In the genomic region with DNA sequence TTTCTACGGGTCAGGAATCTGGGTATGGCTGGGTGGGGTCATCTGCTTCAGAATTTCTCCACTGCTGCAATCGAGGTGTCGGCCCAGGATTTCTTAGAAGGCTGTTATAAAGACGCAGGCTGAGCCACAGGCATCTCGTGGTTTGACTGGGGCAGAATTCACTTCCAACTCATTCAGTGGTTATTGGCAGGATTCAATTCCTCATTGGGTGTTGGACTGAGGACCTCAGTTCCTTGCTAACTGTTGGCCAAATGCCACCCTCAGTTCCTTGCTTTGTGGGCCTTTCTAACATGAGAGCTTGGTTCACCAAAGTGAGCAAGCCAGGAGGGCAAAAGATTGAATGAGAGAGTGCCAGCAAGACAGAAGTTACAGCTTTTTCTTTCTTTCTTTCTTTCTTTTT, we compare ENCODE assay signal across 34 cellular contexts.
DNase-seq lines count a peak whose midpoint lies in the region; ATAC-seq, FAIRE-seq and TF ChIP-seq lines count a peak whose summit lies in the region.
"Had no signal": no experiment of that assay in that cellular context is flagged by ENCODE, and none has a peak within 500 bp of the region (broad histone marks: within the 10 kb centered on the region; RNA-seq: fewer than 3 reads in every experiment).

No MANE protein-coding gene starts in this region.

- dilution Hi-C loops in mammary epithelial cell (cut with HindIII; ENCODE audit: low sequenced_read_pairs): no loop called here
- dilution Hi-C loops in keratinocyte (cut with MboI; ENCODE audit: extremely low pct_ligation_motif_present, low sequenced_read_pairs): no loop called here

- in situ Hi-C loops in mammary epithelial cell (cut with MboI; ENCODE audit: low sequenced_read_pairs in 2 of 2): no loop called here
- in situ Hi-C loops in GM13977 (cut with MboI; ENCODE audit: low pct_unique_long_range_greater_than_20kb, low sequenced_read_pairs, unreplicated experiment): no loop called here

- H3K9me3 Mint-ChIP-seq in MCF 10A (ENCODE audit: unreplicated experiment): no peaks in the 10 kb centered on the region
- H3K9me3 Mint-ChIP-seq: activated CD8-positive, alpha-beta T cell treated with anti-CD3 and anti-CD28 coated beads for 36 hours; activated naive CD4-positive, alpha-beta T cell treated with anti-CD3 and anti-CD28 coated beads for 36 hours; stimulated activated naive CD8-positive, alpha-beta T cell treated with anti-CD3 and anti-CD28 coated beads, Interleukin-15, Interleukin-2, amounts not matched to agents 100 ng/mL and 50 ng/mL, for 24 hours had no signal

- no peak overlapping the region for H3K4me3 ChIP-seq in mammary epithelial cell (replicated peaks in 1 of 3; ENCODE audit: insufficient read depth in 1 of 3, low read depth in 2 of 3, low read length in 3 of 3)
- H3K4me3 ChIP-seq in keratinocyte (ENCODE audit: control insufficient read depth in 2 of 3, extremely low read depth in 1 of 3, insufficient read depth in 2 of 3, low read depth in 1 of 3, low read length in 3 of 3): no peak overlapping the region
- no peak overlapping the region for H3K4me3 ChIP-seq in esophagus squamous epithelium
- H3K4me3 ChIP-seq: K562, neural progenitor cell, PC-9, right atrium auricular region, smooth muscle cell, testis had no signal

- POLR2A ChIA-PET in MCF 10A (lab: Yijun Ruan, JAX): no interaction called here

- no peak for ATAC-seq in esophagus mucosa
- ATAC-seq: activated CD8-positive, alpha-beta T cell treated with anti-CD3 and anti-CD28 coated beads for 36 hours; K562; left cardiac atrium; SK-N-SH treated with all-trans-retinoic acid at 6 μM for 48 hours; T-helper 17 cell had no signal

- H3K4me2 ChIP-seq in mammary epithelial cell (ENCODE audit: insufficient read depth, low read depth, low read length) (no peak overlapping the region), keratinocyte (ENCODE audit: control insufficient read depth, extremely low read depth, insufficient read depth, low read depth, low read length) (no peak overlapping the region)
- H3K4me2 ChIP-seq: neural progenitor cell, PC-9, smooth muscle cell had no signal

- peak; percentile 81 for FAIRE-seq in keratinocyte (lab: Jason Lieb, UNC)
- FAIRE-seq: A204.1, GM18507, K562 had no signal

- H3K4me1 Mint-ChIP-seq in MCF 10A (ENCODE audit: insufficient read depth, unreplicated experiment): no peaks in the 10 kb centered on the region
- H3K4me1 Mint-ChIP-seq: CD4-positive, CD25-positive, alpha-beta regulatory T cell; T-helper 17 cell had no signal

- intact Hi-C loops in mammary epithelial cell (cut with micrococcal nuclease): no loop called here
- intact Hi-C loops in MCF 10A (cut with micrococcal nuclease): no loop called here
- intact Hi-C loops in esophagus squamous epithelium (cut with DNase I): no loop called here

- no TSS peak for BruUV-seq in mammary epithelial cell (replicated peaks; lab: Mats Ljungman, UMichigan)
- BruUV-seq in MCF 10A (replicated peaks; lab: Mats Ljungman, UMichigan): no TSS peak

- no peak overlapping the region for H3K27ac ChIP-seq in mammary epithelial cell (ENCODE audit: insufficient read depth, low read depth, low read length)
- H3K27ac ChIP-seq in keratinocyte (ENCODE audit: control insufficient read depth, insufficient read depth, low read length): no peak overlapping the region
- H3K27ac ChIP-seq in esophagus squamous epithelium: no peak overlapping the region
- H3K27ac ChIP-seq: neural progenitor cell, PC-9, right atrium auricular region, testis had no signal

- no peaks in the 10 kb centered on the region for H3K36me3 Mint-ChIP-seq in MCF 10A (ENCODE audit: insufficient read depth, unreplicated experiment)
- H3K36me3 Mint-ChIP-seq: CD4-positive, CD25-positive, alpha-beta regulatory T cell; neural progenitor cell had no signal

- H4K20me1 ChIP-seq in mammary epithelial cell (ENCODE audit: insufficient read depth, low read length): no peaks in the 10 kb centered on the region
- no peaks in the 10 kb centered on the region for H4K20me1 ChIP-seq in keratinocyte (ENCODE audit: control insufficient read depth, extremely low read depth, insufficient read depth, low read length)

- H3K27me3 ChIP-seq in mammary epithelial cell (ENCODE audit: insufficient read depth, low read length) (no peaks in the 10 kb centered on the region), keratinocyte (ENCODE audit: control insufficient read depth, extremely low read depth, insufficient read depth, low read length) (no peaks in the 10 kb centered on the region), esophagus squamous epithelium (no peaks in the 10 kb centered on the region)
- H3K27me3 ChIP-seq: neural progenitor cell, right atrium auricular region, testis had no signal

- no peaks in the 10 kb centered on the region for H3K27me3 Mint-ChIP-seq in MCF 10A (ENCODE audit: insufficient read depth, unreplicated experiment)
- H3K27me3 Mint-ChIP-seq: activated CD8-positive, alpha-beta T cell treated with anti-CD3 and anti-CD28 coated beads for 36 hours had no signal

- TF ChIP-seq CTCF in mammary epithelial cell (conservative IDR thresholded peaks at IDR 0.05 in 1 of 2, IDR thresholded peaks at IDR 0.05 in 1 of 2; ENCODE audit: extremely low read depth in 1 of 2, insufficient read depth in 1 of 2, low read depth in 1 of 2, low read length in 2 of 2) (no peak), MCF 10A (IDR thresholded peaks at IDR 0.05; ENCODE audit: unreplicated experiment) (no peak), keratinocyte (optimal IDR thresholded peaks at IDR 0.05 in 1 of 3, IDR thresholded peaks at IDR 0.05 in 1 of 3, conservative IDR thresholded peaks at IDR 0.05 in 1 of 3; ENCODE audit: extremely low read depth in 1 of 3, insufficient read depth in 2 of 3, low read length in 3 of 3) (no peak), GM13977 (IDR thresholded peaks at IDR 0.05; ENCODE audit: extremely low read depth, insufficient read depth, missing control alignments) (no peak), esophagus squamous epithelium (IDR thresholded peaks at IDR 0.05) (no peak)

- no peak overlapping the region for H3K27ac Mint-ChIP-seq in MCF 10A (ENCODE audit: low read depth, unreplicated experiment)
- H3K27ac Mint-ChIP-seq: activated CD8-positive, alpha-beta T cell treated with anti-CD3 and anti-CD28 coated beads for 36 hours; activated naive CD4-positive, alpha-beta T cell treated with anti-CD3 and anti-CD28 coated beads for 36 hours; CD4-positive, CD25-positive, alpha-beta regulatory T cell; HFFc6; neural progenitor cell; stimulated activated naive CD8-positive, alpha-beta T cell treated with anti-CD3 and anti-CD28 coated beads, Interleukin-15, Interleukin-2, amounts not matched to agents 100 ng/mL and 50 ng/mL, for 24 hours; T-helper 17 cell had no signal

- CTCF ChIA-PET in mammary epithelial cell (lab: Charles Lee; ENCODE audit: low non-redundant PET): no interaction called here
- CTCF ChIA-PET in MCF 10A (lab: Yijun Ruan, JAX): interaction anchor here (1.1 kb wide), 1 partner anchor 10 kb away, joined by 3 read pairs; no protein-coding TSS in a partner anchor

- DNase-seq in mammary epithelial cell: peak; percentile 75
- DNase-seq in MCF 10A (ENCODE audit: unreplicated experiment): no peak
- peak; percentile 78 for DNase-seq in astrocyte of the hippocampus (ENCODE audit: low read depth, low spot score)
- no peak for DNase-seq in keratinocyte (ENCODE audit: low read depth, low spot score)
- DNase-seq in GM13977 (ENCODE audit: low spot score): no peak
- no peak for DNase-seq in foreskin melanocyte
- no peak for DNase-seq in esophagus squamous epithelium (lab: John Stamatoyannopoulos, UW)
- DNase-seq: activated CD4-positive, alpha-beta T cell treated with anti-CD3 and anti-CD28 coated beads for 1 hour; activated CD8-positive, alpha-beta T cell treated with anti-CD3 and anti-CD28 coated beads for 36 hours; activated naive CD4-positive, alpha-beta T cell treated with anti-CD3 and anti-CD28 coated beads for 36 hours; CD4-positive, CD25-positive, alpha-beta regulatory T cell; DND-41; GOT3; head of caudate nucleus; HFFc6; left cardiac atrium; MM.1S; NCI-H1436; NCI-H2081; NCI-H2227 treated with DMSO at 0.1 percent for 48 hours; NCI-H526 treated with DMSO at 0.1 percent for 48 hours; PC-9; Right ventricle myocardium superior; T-helper 17 cell; testis had no signal

- H3K9me1 ChIP-seq in keratinocyte (ENCODE audit: control insufficient read depth, extremely low read depth, insufficient read depth, low read length): no peaks in the 10 kb centered on the region

- H2AFZ ChIP-seq in mammary epithelial cell (ENCODE audit: low read depth, low read length): peak overlapping the region; percentile 77
- H2AFZ ChIP-seq in keratinocyte (ENCODE audit: control insufficient read depth, low read length): no peak overlapping the region
- H2AFZ ChIP-seq: neural progenitor cell, PC-9 had no signal

- H3K9ac ChIP-seq in mammary epithelial cell (ENCODE audit: insufficient read depth, low read length): no peak overlapping the region
- no peak overlapping the region for H3K9ac ChIP-seq in keratinocyte (ENCODE audit: control insufficient read depth, extremely low read depth, insufficient read depth, low read length)
- H3K9ac ChIP-seq: neural progenitor cell had no signal

- H3K9me3 ChIP-seq in mammary epithelial cell (replicated peaks; ENCODE audit: insufficient read depth, low read length): no peaks in the 10 kb centered on the region
- no peaks in the 10 kb centered on the region for H3K9me3 ChIP-seq in keratinocyte (ENCODE audit: control insufficient read depth, low read depth, low read length)
- H3K9me3 ChIP-seq in esophagus squamous epithelium: no peaks in the 10 kb centered on the region
- H3K9me3 ChIP-seq: right atrium auricular region, testis had no signal

- H3K36me3 ChIP-seq in mammary epithelial cell (ENCODE audit: insufficient read depth, low read length) (no peaks in the 10 kb centered on the region), keratinocyte (ENCODE audit: control insufficient read depth in 2 of 2, extremely low read depth in 1 of 2, insufficient read depth in 2 of 2, low read length in 2 of 2) (no peaks in the 10 kb centered on the region), esophagus squamous epithelium (no peaks in the 10 kb centered on the region)
- H3K36me3 ChIP-seq: neural progenitor cell, right atrium auricular region had no signal

- H3K79me2 ChIP-seq in mammary epithelial cell (ENCODE audit: insufficient read depth, low read length) (no peaks in the 10 kb centered on the region), keratinocyte (ENCODE audit: control insufficient read depth, insufficient read depth, low read length) (no peaks in the 10 kb centered on the region)

- no peak overlapping the region for H3K4me3 Mint-ChIP-seq in MCF 10A (ENCODE audit: unreplicated experiment)
- H3K4me3 Mint-ChIP-seq: activated CD8-positive, alpha-beta T cell treated with anti-CD3 and anti-CD28 coated beads for 36 hours; activated naive CD4-positive, alpha-beta T cell treated with anti-CD3 and anti-CD28 coated beads for 36 hours; CD4-positive, CD25-positive, alpha-beta regulatory T cell; HFFc6; neural progenitor cell; stimulated activated naive CD8-positive, alpha-beta T cell treated with anti-CD3 and anti-CD28 coated beads, Interleukin-15, Interleukin-2, amounts not matched to agents 100 ng/mL and 50 ng/mL, for 24 hours; T-helper 17 cell had no signal

- H3K4me1 ChIP-seq in mammary epithelial cell (ENCODE audit: insufficient read depth, low read length): no peaks in the 10 kb centered on the region
- peaks cover 2% of the 10 kb centered on the region for H3K4me1 ChIP-seq in keratinocyte (ENCODE audit: control insufficient read depth, extremely low read depth, insufficient read depth, low read length)
- H3K4me1 ChIP-seq in esophagus squamous epithelium: peaks cover 0 to 7% (median 0%) of the 10 kb centered on the region in 3 donors
- H3K4me1 ChIP-seq: right atrium auricular region had no signal

- no peak for TF ChIP-seq POLR2A in esophagus squamous epithelium (IDR thresholded peaks at IDR 0.05)

- WGBS in mammary epithelial cell (ENCODE audit: low coverage, missing lambda C conversion rate): 25% methylated on average over 3 of the region's 5 CpGs
- 66 to 82% methylated on average over 5 of the region's 5 CpGs for WGBS in esophagus squamous epithelium, 2 donors

Comparison
In these comparisons a context has a peak if more than half of its experiments do, and no peak if none do; other contexts are left out.
1. DNase-seq: peak in mammary epithelial cell (single experiment) and astrocyte of the hippocampus (single experiment); none in MCF 10A (single experiment), keratinocyte (single experiment), GM13977 (single experiment), foreskin melanocyte (single experiment) and esophagus squamous epithelium (single experiment).